In genomic region chr2:142544173-142544572, GRCh38 we compare ENCODE assay signal across 25 cellular contexts.
DNase-seq lines count a peak whose midpoint lies in the region; FAIRE-seq and TF ChIP-seq lines count a peak whose summit lies in the region.
"Had no signal": no experiment of that assay in that cellular context is flagged by ENCODE, and none has a peak within 500 bp of the region (broad histone marks: within the 10 kb centered on the region; RNA-seq: fewer than 3 reads in every experiment).

No MANE protein-coding gene starts in this region.

- H3K4ac ChIP-seq in H9 (ENCODE audit: low read depth, low read length) (no peak overlapping the region), H1 (replicated peaks; ENCODE audit: insufficient read length, low read depth, low read length) (no peak overlapping the region)

- intact Hi-C loops in A673 (cut with micrococcal nuclease; ENCODE audit: unreplicated experiment) (loop anchor here (5.0 kb wide), 2 partner anchors 377 to 1072 kb away; no protein-coding TSS in a partner anchor), thyroid gland (cut with DNase I) (no loop called here), Caco-2 (cut with micrococcal nuclease; ENCODE audit: unreplicated experiment) (no loop called here)

- peaks cover 23% of the 10 kb centered on the region for H3K36me3 ChIP-seq in A673 (ENCODE audit: insufficient read depth, low read length, poor library complexity, severe bottlenecking)
- no peaks in the 10 kb centered on the region for H3K36me3 ChIP-seq in H1 (ENCODE audit: control insufficient read depth in 2 of 4, insufficient read depth in 4 of 4, low read length in 3 of 4)
- H3K36me3 ChIP-seq in thyroid gland: no peaks in the 10 kb centered on the region
- H3K36me3 ChIP-seq in Caco-2 (ENCODE audit: control insufficient read depth, insufficient read depth, low read length): no peaks in the 10 kb centered on the region
- H3K36me3 ChIP-seq: BE2C; BLaER1 treated with 17β-estradiol and CSF1 and Interleukin-3, amounts not matched to agents 10 nM and 100 nM had no signal

- H3K36me3 Mint-ChIP-seq in H9 (ENCODE audit: insufficient read depth in 1 of 3, low read depth in 3 of 3): peaks cover 0 to 10% (median 0%) of the 10 kb centered on the region in 3 experiments; a peak in 1 of 7 replicates
- peaks cover 4% of the 10 kb centered on the region for H3K36me3 Mint-ChIP-seq in neural crest cell (ENCODE audit: low read depth)
- H3K36me3 Mint-ChIP-seq in T-helper 2 cell treated with Interferon-gamma antibody and Interleukin-4, amounts not matched to agents 5 μg/mL and 100 μg/mL, for 36 hours (ENCODE audit: low read depth): no peaks in the 10 kb centered on the region
- H3K36me3 Mint-ChIP-seq in Caco-2 (ENCODE audit: insufficient read depth, unreplicated experiment): no peaks in the 10 kb centered on the region
- H3K36me3 Mint-ChIP-seq: CD14-positive monocyte had no signal

- H2AFZ ChIP-seq in H9 (ENCODE audit: low read length) (no peak overlapping the region), H1 (ENCODE audit: low read length) (peak overlapping the region; percentile 53)
- H2AFZ ChIP-seq: GM23248 had no signal

- POLR2A ChIA-PET in A673 (lab: Charles Lee; ENCODE audit: low non-redundant PET) (interaction anchor here (1.2 kb wide), 1 partner anchor 36 kb away, joined by 3 read pairs; no protein-coding TSS in a partner anchor), H1 (lab: Charles Lee; ENCODE audit: partially characterized antibody) (no interaction called here), Caco-2 (lab: Charles Lee) (no interaction called here)

- H3K4me2 ChIP-seq in H9 (ENCODE audit: insufficient read depth, insufficient read length, low read length) (no peak overlapping the region), H1 (ENCODE audit: insufficient read depth in 1 of 2, low read depth in 2 of 2, low read length in 2 of 2) (no peak overlapping the region)
- H3K4me2 ChIP-seq: BLaER1 treated with 17β-estradiol and CSF1 and Interleukin-3, amounts not matched to agents 10 nM and 100 nM had no signal

- no peaks in the 10 kb centered on the region for H3K79me1 ChIP-seq in H9 (ENCODE audit: insufficient read depth, low read depth, low read length, poor library complexity, severe bottlenecking)
- H3K79me1 ChIP-seq in H1 (ENCODE audit: low read depth, low read length): no peaks in the 10 kb centered on the region

- H2AK5ac ChIP-seq in H9 (ENCODE audit: insufficient read length, low read length) (no peak overlapping the region), H1 (ENCODE audit: low read depth, low read length) (no peak overlapping the region)

- H3K18ac ChIP-seq in H9 (ENCODE audit: insufficient read length, low read depth, low read length): no peak overlapping the region
- H3K18ac ChIP-seq in H1 (ENCODE audit: extremely low read depth, low read length): no peak overlapping the region

- no peak for TF ChIP-seq RAD21 in H1 (IDR thresholded peaks at IDR 0.05 in 1 of 2, conservative IDR thresholded peaks at IDR 0.05 in 1 of 2; ENCODE audit: low read depth in 2 of 2, low read length in 2 of 2)

- H2BK15ac ChIP-seq in H9 (ENCODE audit: low read depth, low read length) (no peak overlapping the region), H1 (ENCODE audit: low read length) (no peak overlapping the region)

- TF ChIP-seq CTCF in A673 (conservative IDR thresholded peaks at IDR 0.05; ENCODE audit: low read depth, low read length) (no peak), H9 (conservative IDR thresholded peaks at IDR 0.05) (no peak), H1 (IDR thresholded peaks at IDR 0.05; ENCODE audit: control extremely low read depth in 1 of 3, insufficient read depth in 1 of 3, low read depth in 1 of 3, low read length in 3 of 3) (no peak), neural crest cell (conservative IDR thresholded peaks at IDR 0.05) (no peak), thyroid gland (IDR thresholded peaks at IDR 0.05) (no peak), Caco-2 (IDR thresholded peaks at IDR 0.05; ENCODE audit: insufficient read depth in 1 of 2, low read depth in 1 of 2, low read length in 1 of 2, severe bottlenecking in 1 of 2, unreplicated experiment in 1 of 2) (no peak)

- H3K27ac Mint-ChIP-seq in H9 (peak overlapping the region in 2 of 3 experiments; percentile 18 to 70; a peak in 2 of 7 replicates), neural crest cell (ENCODE audit: unreplicated experiment) (peak overlapping the region; percentile 5), Caco-2 (ENCODE audit: unreplicated experiment) (no peak overlapping the region)
- no peak overlapping the region for H3K27ac Mint-ChIP-seq in T-helper 2 cell treated with Interferon-gamma antibody and Interleukin-4, amounts not matched to agents 5 μg/mL and 100 μg/mL, for 36 hours
- H3K27ac Mint-ChIP-seq: CD14-positive monocyte; CD4-positive, alpha-beta T cell; CD8-positive, alpha-beta memory T cell had no signal

- H3K23ac ChIP-seq in H9 (ENCODE audit: insufficient read length, low read depth, low read length) (no peak overlapping the region), H1 (ENCODE audit: insufficient read length) (no peak overlapping the region)

- no peak overlapping the region for H3K4me3 Mint-ChIP-seq in H9
- H3K4me3 Mint-ChIP-seq in neural crest cell: no peak overlapping the region
- no peak overlapping the region for H3K4me3 Mint-ChIP-seq in T-helper 2 cell treated with Interferon-gamma antibody and Interleukin-4, amounts not matched to agents 5 μg/mL and 100 μg/mL, for 36 hours
- no peak overlapping the region for H3K4me3 Mint-ChIP-seq in Caco-2 (ENCODE audit: unreplicated experiment)
- H3K4me3 Mint-ChIP-seq: CD14-positive monocyte; CD4-positive, alpha-beta T cell; CD8-positive, alpha-beta memory T cell had no signal

- H3K9ac ChIP-seq in H9 (ENCODE audit: extremely low read depth, insufficient read length, low read length) (no peak overlapping the region), H1 (replicated peaks in 1 of 4; ENCODE audit: extremely low read depth in 1 of 4, low read depth in 3 of 4, low read length in 3 of 4) (no peak overlapping the region)
- H3K9ac ChIP-seq: BLaER1 treated with 17β-estradiol and CSF1 and Interleukin-3, amounts not matched to agents 10 nM and 100 nM; GM23248 had no signal

- H2BK120ac ChIP-seq in H9 (ENCODE audit: low read depth, low read length, poor library complexity, severe bottlenecking) (no peak overlapping the region), H1 (replicated peaks; ENCODE audit: low read depth, low read length) (no peak overlapping the region)

- H2BK5ac ChIP-seq in H9 (ENCODE audit: insufficient read length, low read length) (no peak overlapping the region), H1 (ENCODE audit: low read depth, low read length) (no peak overlapping the region)

- H3K27ac ChIP-seq in A673 (ENCODE audit: low read depth, low read length, poor library complexity, severe bottlenecking): peak overlapping the region; percentile 98
- H3K27ac ChIP-seq in H9 (ENCODE audit: insufficient read length, low read depth, low read length): no peak overlapping the region
- H3K27ac ChIP-seq in H1 (ENCODE audit: low read depth, low read length): no peak overlapping the region
- H3K27ac ChIP-seq in thyroid gland: no peak overlapping the region
- H3K27ac ChIP-seq: 22Rv1; BLaER1 treated with 17β-estradiol and CSF1 and Interleukin-3, amounts not matched to agents 10 nM and 100 nM; GM23248 had no signal

- H4K91ac ChIP-seq in H9 (ENCODE audit: insufficient read length, low read depth, low read length) (no peak overlapping the region), H1 (replicated peaks; ENCODE audit: insufficient read length, low read length) (no peak overlapping the region)

- H3K56ac ChIP-seq in H9 (ENCODE audit: insufficient read length, low read depth, low read length) (no peak overlapping the region), H1 (replicated peaks; ENCODE audit: insufficient read length, low read depth, low read length) (no peak overlapping the region)

- CTCF ChIA-PET in A673 (lab: Charles Lee) (no interaction called here), H1 (lab: Charles Lee; ENCODE audit: partially characterized antibody) (interaction anchor here (0.7 to 1.1 kb wide), 2 partner anchors 9 to 12 kb away, joined by 3 read pairs; no protein-coding TSS in a partner anchor), Caco-2 (lab: Charles Lee) (no interaction called here)

- no peak for DNase-seq in A673 (ENCODE audit: low spot score)
- DNase-seq in H9: no peak
- no peak for DNase-seq in H1 (ENCODE audit: low read depth in 1 of 2, low spot score in 2 of 2)
- no peak for DNase-seq in neural crest cell (ENCODE audit: low read depth, low spot score)
- no peak for DNase-seq in thyroid gland
- no peak for DNase-seq in anterior cingulate cortex (lab: John Stamatoyannopoulos, UW)
- no peak for DNase-seq in T-helper 2 cell treated with Interferon-gamma antibody and Interleukin-4, amounts not matched to agents 5 μg/mL and 100 μg/mL, for 36 hours (ENCODE audit: low spot score)
- no peak for DNase-seq in Caco-2
- DNase-seq: ACHN; AML-193; BE2C; Calu3; CD4-positive, alpha-beta T cell; CD8-positive, alpha-beta memory T cell; DMS153; DND-41; GDM1; GM23248 had no signal

- BruUV-seq in A673 (replicated peaks; lab: Mats Ljungman, UMichigan): no TSS peak
- no TSS peak for BruUV-seq in Caco-2 (replicated peaks; lab: Mats Ljungman, UMichigan)

- H4K5ac ChIP-seq in H9 (ENCODE audit: insufficient read length, low read depth, low read length) (no peak overlapping the region), H1 (ENCODE audit: insufficient read length, low read depth, low read length) (no peak overlapping the region)

- no peak overlapping the region for H4K8ac ChIP-seq in H9 (replicated peaks; ENCODE audit: insufficient read length, low read depth, low read length)
- H4K8ac ChIP-seq in H1 (ENCODE audit: extremely low read depth, insufficient read depth, low read length): no peak overlapping the region

- no peak overlapping the region for H3T11ph ChIP-seq in H9 (ENCODE audit: low read length)

- H3K4me3 ChIP-seq in A673 (ENCODE audit: low read depth, low read length, poor library complexity, severe bottlenecking) (no peak overlapping the region), H1 (ENCODE audit: extremely low read depth in 1 of 4, insufficient read depth in 2 of 4, low read depth in 3 of 4, low read length in 4 of 4) (no peak overlapping the region), thyroid gland (replicated peaks in 1 of 3) (no peak overlapping the region), Caco-2 (ENCODE audit: low read depth, low read length) (no peak overlapping the region)
- H3K4me3 ChIP-seq: BLaER1 treated with 17β-estradiol and CSF1 and Interleukin-3, amounts not matched to agents 10 nM and 100 nM; GM12878; GM23248 had no signal

- H3K27me3 Mint-ChIP-seq in H9 (ENCODE audit: low read depth) (no peaks in the 10 kb centered on the region), neural crest cell (ENCODE audit: low read depth) (no peaks in the 10 kb centered on the region), Caco-2 (ENCODE audit: insufficient read depth, unreplicated experiment) (peaks cover 6% of the 10 kb centered on the region)
- H3K27me3 Mint-ChIP-seq in T-helper 2 cell treated with Interferon-gamma antibody and Interleukin-4, amounts not matched to agents 5 μg/mL and 100 μg/mL, for 36 hours (ENCODE audit: low read depth): no peaks in the 10 kb centered on the region
- H3K27me3 Mint-ChIP-seq: CD4-positive, alpha-beta T cell had no signal

- H3K23me2 ChIP-seq in H9 (ENCODE audit: insufficient read length, low read depth, low read length, poor library complexity, severe bottlenecking) (no peaks in the 10 kb centered on the region), H1 (ENCODE audit: low read depth, low read length) (no peaks in the 10 kb centered on the region)

- H3K4me1 ChIP-seq in A673 (ENCODE audit: insufficient read depth, low read length, poor library complexity, severe bottlenecking) (peaks cover 53% of the 10 kb centered on the region), H9 (ENCODE audit: insufficient read depth, low read length) (no peaks in the 10 kb centered on the region), H1 (replicated peaks in 1 of 4; ENCODE audit: control insufficient read depth in 3 of 4, insufficient read depth in 4 of 4, low read length in 3 of 4) (no peaks in the 10 kb centered on the region), thyroid gland (no peaks in the 10 kb centered on the region), Caco-2 (no peaks in the 10 kb centered on the region)
- H3K4me1 ChIP-seq: BE2C; BLaER1 treated with 17β-estradiol and CSF1 and Interleukin-3, amounts not matched to agents 10 nM and 100 nM had no signal

- H3K9me3 ChIP-seq in A673 (ENCODE audit: low read depth, low read length, poor library complexity, severe bottlenecking) (peaks cover 33% of the 10 kb centered on the region), H9 (ENCODE audit: control insufficient read depth, low read depth, low read length) (no peaks in the 10 kb centered on the region), H1 (ENCODE audit: insufficient read depth in 2 of 2, low read depth in 1 of 2, low read length in 1 of 2) (no peaks in the 10 kb centered on the region; a peak in 1 of 4 replicates), thyroid gland (no peaks in the 10 kb centered on the region), Caco-2 (no peaks in the 10 kb centered on the region)
- H3K9me3 ChIP-seq: BE2C had no signal

- no peaks in the 10 kb centered on the region for H4K20me1 ChIP-seq in H9 (ENCODE audit: control insufficient read depth, insufficient read depth, insufficient read length)
- H4K20me1 ChIP-seq in H1 (replicated peaks in 1 of 2; ENCODE audit: control insufficient read depth in 1 of 2, insufficient read depth in 2 of 2, low read length in 2 of 2): no peaks in the 10 kb centered on the region
- H4K20me1 ChIP-seq: BLaER1 treated with 17β-estradiol and CSF1 and Interleukin-3, amounts not matched to agents 10 nM and 100 nM had no signal

- H3K9me3 Mint-ChIP-seq in H9: peaks cover 0 to 2% of the 10 kb centered on the region in 2 experiments; a peak in 1 of 5 replicates
- peaks cover 13% of the 10 kb centered on the region for H3K9me3 Mint-ChIP-seq in neural crest cell
- H3K9me3 Mint-ChIP-seq in T-helper 2 cell treated with Interferon-gamma antibody and Interleukin-4, amounts not matched to agents 5 μg/mL and 100 μg/mL, for 36 hours: peaks cover 7% of the 10 kb centered on the region
- H3K9me3 Mint-ChIP-seq in Caco-2 (ENCODE audit: unreplicated experiment): no peaks in the 10 kb centered on the region

- TF ChIP-seq POLR2A in H1 (IDR thresholded peaks at IDR 0.05; ENCODE audit: control extremely low read depth in 1 of 2, low read depth in 2 of 2, low read length in 2 of 2): no peak
- no peak for TF ChIP-seq POLR2A in thyroid gland (IDR thresholded peaks at IDR 0.05)

- no peak overlapping the region for H3K14ac ChIP-seq in H9 (ENCODE audit: insufficient read depth, low read length)
- H3K14ac ChIP-seq in H1 (ENCODE audit: insufficient read length): no peak overlapping the region

- H3K27me3 ChIP-seq in A673 (replicated peaks; ENCODE audit: insufficient read depth, low read depth, low read length, poor library complexity): no peaks in the 10 kb centered on the region
- no peaks in the 10 kb centered on the region for H3K27me3 ChIP-seq in H9 (ENCODE audit: insufficient read depth, low read length)
- no peaks in the 10 kb centered on the region for H3K27me3 ChIP-seq in H1 (replicated peaks in 1 of 4; ENCODE audit: control insufficient read depth in 3 of 4, extremely low read depth in 1 of 4, insufficient read depth in 3 of 4, low read length in 3 of 4)
- H3K27me3 ChIP-seq in thyroid gland: no peaks in the 10 kb centered on the region
- H3K27me3 ChIP-seq in Caco-2 (replicated peaks; ENCODE audit: control insufficient read depth, insufficient read depth, low read length): no peaks in the 10 kb centered on the region
- H3K27me3 ChIP-seq: BE2C; BLaER1 treated with 17β-estradiol and CSF1 and Interleukin-3, amounts not matched to agents 10 nM and 100 nM had no signal

- H3K4me1 Mint-ChIP-seq in H9: no peaks in the 10 kb centered on the region
- H3K4me1 Mint-ChIP-seq in neural crest cell: peaks cover 5% of the 10 kb centered on the region
- no peaks in the 10 kb centered on the region for H3K4me1 Mint-ChIP-seq in T-helper 2 cell treated with Interferon-gamma antibody and Interleukin-4, amounts not matched to agents 5 μg/mL and 100 μg/mL, for 36 hours (ENCODE audit: low read depth)
- no peaks in the 10 kb centered on the region for H3K4me1 Mint-ChIP-seq in Caco-2 (ENCODE audit: low read depth, unreplicated experiment)
- H3K4me1 Mint-ChIP-seq: CD14-positive monocyte; CD8-positive, alpha-beta memory T cell had no signal

- WGBS in H9 (ENCODE audit: extremely low coverage, insufficient read length, low lambda C conversion rate): no CpG with 5 or more reads among the region's 4 CpGs
- 66% methylated on average over 4 of the region's 4 CpGs; no CpG with 5 or more reads in 1 of the 2 experiments for WGBS in H1 (ENCODE audit: extremely low coverage in 1 of 2, insufficient coverage in 1 of 2, insufficient read length in 1 of 2, insufficient replicate concordance in 2 of 2, low coverage in 1 of 2, low lambda C conversion rate in 2 of 2, missing lambda C conversion rate in 1 of 2), 2 experiments
- 64 to 84% methylated on average over 4 of the region's 4 CpGs for WGBS in thyroid gland, 2 donors

- H2BK20ac ChIP-seq in H9 (ENCODE audit: low read depth, low read length, poor library complexity, severe bottlenecking) (no peak overlapping the region), H1 (ENCODE audit: low read length) (no peak overlapping the region)

- H3K79me2 ChIP-seq in H9 (ENCODE audit: insufficient read depth, low read length): no peaks in the 10 kb centered on the region
- no peaks in the 10 kb centered on the region for H3K79me2 ChIP-seq in H1 (ENCODE audit: control insufficient read depth in 1 of 2, insufficient read depth in 2 of 2, low read length in 2 of 2)

- no peak for TF ChIP-seq EP300 in H1 (IDR thresholded peaks at IDR 0.05; ENCODE audit: borderline replicate concordance in 1 of 2, low read depth in 2 of 2, low read length in 2 of 2)

- no peak overlapping the region for H2BK12ac ChIP-seq in H9 (ENCODE audit: insufficient read length, low read depth, low read length)
- no peak overlapping the region for H2BK12ac ChIP-seq in H1 (ENCODE audit: low read depth, low read length)

- FAIRE-seq in H1 (lab: Jason Lieb, UNC): no peak
- FAIRE-seq: A204.1, GM12878, GM19239, H54 had no signal

Comparison
In these comparisons a context has a peak if more than half of its experiments do, and no peak if none do; other contexts are left out.
1. H3K27ac Mint-ChIP-seq: peak in H9 (2 of 3) and neural crest cell (single experiment); none in T-helper 2 cell treated with Interferon-gamma antibody and Interleukin-4, amounts not matched to agents 5 μg/mL and 100 μg/mL, for 36 hours (single experiment) and Caco-2 (single experiment).